ENCODE assay signal across 13 cellular contexts in the genomic region with DNA sequence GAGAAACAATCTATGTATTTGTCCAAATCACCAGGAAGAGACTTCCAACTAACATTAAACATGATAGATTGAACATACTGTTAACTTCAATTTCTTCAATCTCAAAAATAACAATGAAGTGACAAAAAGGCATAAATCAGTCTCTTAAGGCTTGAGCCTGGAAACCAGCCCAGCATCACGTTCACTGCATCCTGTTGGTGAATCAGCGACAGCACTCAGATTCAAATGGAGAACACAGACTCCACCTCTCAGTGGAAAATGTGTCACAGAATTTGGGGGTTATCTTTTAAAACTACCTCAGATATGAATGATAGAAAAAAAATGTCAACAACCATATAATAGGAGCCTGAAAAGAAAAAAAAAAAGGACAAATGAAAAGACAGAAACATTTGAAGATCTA.
DNase-seq lines count a peak whose midpoint lies in the region; ATAC-seq, FAIRE-seq and TF ChIP-seq lines count a peak whose summit lies in the region.
"Had no signal": no experiment of that assay in that cellular context is flagged by ENCODE, and none has a peak within 500 bp of the region (broad histone marks: within the 10 kb centered on the region; RNA-seq: fewer than 3 reads in every experiment).

No MANE protein-coding gene starts in this region.

- intact Hi-C loops in endothelial cell of umbilical vein (cut with micrococcal nuclease) = loop anchor here (5.0 kb wide), 2 partner anchors 208 to 278 kb away; no protein-coding TSS in a partner anchor

- peaks cover 4 to 21% (median 5%) of the 10 kb centered on the region in 3 donors for H3K9me3 Mint-ChIP-seq in T-cell

- H3K36me3 ChIP-seq in endothelial cell of umbilical vein (ENCODE audit: control insufficient read depth in 2 of 2, extremely low read depth in 1 of 2, insufficient read depth in 2 of 2, low read length in 2 of 2) = no peaks in the 10 kb centered on the region
- H3K36me3 ChIP-seq: cardiac muscle cell, gastrocnemius medialis had no signal

- peaks cover 33% of the 10 kb centered on the region for H3K4me1 ChIP-seq in endothelial cell of umbilical vein (ENCODE audit: control insufficient read depth, extremely low read depth, insufficient read depth, low read length)
- H3K4me1 ChIP-seq: gastrocnemius medialis had no signal

- no peaks in the 10 kb centered on the region for H3K27me3 ChIP-seq in endothelial cell of umbilical vein (ENCODE audit: control insufficient read depth in 2 of 2, insufficient read depth in 2 of 2, low read length in 2 of 2)
- H3K27me3 ChIP-seq: cardiac muscle cell, gastrocnemius medialis had no signal

- TF ChIP-seq CTCF in endothelial cell of umbilical vein (IDR thresholded peaks at IDR 0.05; ENCODE audit: extremely low read depth in 1 of 2, insufficient read depth in 1 of 2, low read depth in 1 of 2, low read length in 2 of 2) = no peak

- no peak overlapping the region for H3K4me3 ChIP-seq in endothelial cell of umbilical vein (replicated peaks in 1 of 3; ENCODE audit: insufficient read depth in 1 of 3, low read depth in 1 of 3, low read length in 3 of 3)
- H3K4me3 ChIP-seq: cardiac muscle cell, gastrocnemius medialis, skin epidermis had no signal

- no peak overlapping the region for H2AFZ ChIP-seq in endothelial cell of umbilical vein (ENCODE audit: low read depth, low read length)

- no peaks in the 10 kb centered on the region for H3K4me1 Mint-ChIP-seq in T-cell

- H3K9me3 ChIP-seq in endothelial cell of umbilical vein (replicated peaks; ENCODE audit: control insufficient read depth, insufficient read depth, low read length) = no peaks in the 10 kb centered on the region
- H3K9me3 ChIP-seq: gastrocnemius medialis had no signal

- no peak overlapping the region for H3K4me3 Mint-ChIP-seq in T-cell
- H3K4me3 Mint-ChIP-seq: CD8-positive, alpha-beta T cell had no signal

- DNase-seq in stimulated activated CD4-positive, alpha-beta T cell treated with anti-CD3 and anti-CD28 coated beads, Interleukin-15, amount 100 ng/mL, for 48 hours (ENCODE audit: low read depth in 2 of 2) = peak; percentile 13 to 22
- DNase-seq in stimulated activated CD4-positive, alpha-beta T cell treated with anti-CD3 and anti-CD28 coated beads, Interleukin-4, amount 100 ng/mL, for 24 hours = no peak
- DNase-seq in RPMI7951 (ENCODE audit: low read depth) = peak; percentile 80
- peak; percentile 93 for DNase-seq in endothelial cell of umbilical vein (ENCODE audit: low read depth, low spot score)
- DNase-seq in urothelium cell line (ENCODE audit: low spot score) = peak; percentile 66
- no peak for DNase-seq in NCI-H1092 (lab: John Stamatoyannopoulos, UW)
- DNase-seq in T-cell = no peak
- DNase-seq: CD8-positive, alpha-beta T cell; gastrocnemius medialis; stimulated activated naive CD4-positive, alpha-beta T cell treated with Interleukin-2 at 50 U/mL for 16 hours had no signal

- POLR2A ChIA-PET in endothelial cell of umbilical vein (lab: Charles Lee) (no interaction called here), T-cell (lab: Charles Lee) (no interaction called here)

- no peak for TF ChIP-seq POLR2A in endothelial cell of umbilical vein (IDR thresholded peaks at IDR 0.05; ENCODE audit: low read depth, low read length)

- peaks cover 23 to 24% of the 10 kb centered on the region in 2 donors for H3K27me3 Mint-ChIP-seq in T-cell

- FAIRE-seq in endothelial cell of umbilical vein (lab: Jason Lieb, UNC) = peak; percentile 55
- no peak for FAIRE-seq in urothelium cell line (lab: Jason Lieb, UNC)

- H4K20me1 ChIP-seq in endothelial cell of umbilical vein (replicated peaks; ENCODE audit: control insufficient read depth, extremely low read depth, insufficient read depth, low read length) = no peaks in the 10 kb centered on the region

- dilution Hi-C loops in endothelial cell of umbilical vein (cut with MboI; ENCODE audit: extremely low pct_ligation_motif_present, low sequenced_read_pairs) = no loop called here

- peak overlapping the region; percentile 61 for H3K27ac ChIP-seq in endothelial cell of umbilical vein (ENCODE audit: insufficient read depth, low read depth, low read length)
- H3K27ac ChIP-seq: cardiac muscle cell, gastrocnemius medialis had no signal

- H3K9me1 ChIP-seq in endothelial cell of umbilical vein (replicated peaks; ENCODE audit: control insufficient read depth, extremely low read depth, insufficient read depth, low read length) = no peaks in the 10 kb centered on the region

- peak overlapping the region; percentile 24 for H3K4me2 ChIP-seq in endothelial cell of umbilical vein (ENCODE audit: insufficient read depth, low read length)

- no peak overlapping the region for H3K9ac ChIP-seq in endothelial cell of umbilical vein (replicated peaks; ENCODE audit: extremely low read depth, insufficient read depth, low read length)

- CTCF ChIA-PET in endothelial cell of umbilical vein (lab: Charles Lee) (no interaction called here), T-cell (lab: Charles Lee) (no interaction called here)

- BruUV-seq in endothelial cell of umbilical vein (replicated peaks; lab: Mats Ljungman, UMichigan) = no TSS peak

- no peaks in the 10 kb centered on the region for H3K36me3 Mint-ChIP-seq in T-cell
- H3K36me3 Mint-ChIP-seq: CD8-positive, alpha-beta T cell had no signal

- H3K79me2 ChIP-seq in endothelial cell of umbilical vein (ENCODE audit: control insufficient read depth, insufficient read depth, low read length) = no peaks in the 10 kb centered on the region

- ATAC-seq in T-cell (replicated peaks in 1 of 4) (no peak), GM21786 (IDR thresholded peaks at IDR 0.05; ENCODE audit: unreplicated experiment) (no peak)
- ATAC-seq: CD8-positive, alpha-beta T cell; gastrocnemius medialis had no signal

- no peak overlapping the region for H3K27ac Mint-ChIP-seq in T-cell
- H3K27ac Mint-ChIP-seq: CD8-positive, alpha-beta T cell had no signal

TF ChIP-seq in endothelial cell of umbilical vein, 7 proteins besides CTCF, POLR2A, EP300 and RAD21:
- TF ChIP-seq JUN (IDR thresholded peaks at IDR 0.05; ENCODE audit: borderline replicate concordance, insufficient read depth, insufficient read length, low read depth) (peak; percentile 65), POLR2AphosphoS5 (IDR thresholded peaks at IDR 0.05; ENCODE audit: insufficient read depth, low read depth, low read length) (no peak), FOS (IDR thresholded peaks at IDR 0.05; ENCODE audit: borderline replicate concordance, insufficient read depth, low read length) (peak; percentile 90), MYC (IDR thresholded peaks at IDR 0.05; ENCODE audit: low read depth, low read length) (no peak), GATA2 (IDR thresholded peaks at IDR 0.05; ENCODE audit: insufficient read depth, insufficient read length, low read depth, low read length) (peak; percentile 73), EZH2 (IDR thresholded peaks at IDR 0.05; ENCODE audit: borderline replicate concordance, low read depth, low read length, severe bottlenecking) (no peak)
- TF ChIP-seq, protein P1, sequence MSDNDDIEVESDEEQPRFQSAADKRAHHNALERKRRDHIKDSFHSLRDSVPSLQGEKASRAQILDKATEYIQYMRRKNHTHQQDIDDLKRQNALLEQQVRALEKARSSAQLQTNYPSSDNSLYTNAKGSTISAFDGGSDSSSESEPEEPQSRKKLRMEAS (IDR thresholded peaks at IDR 0.05; ENCODE audit: insufficient read depth, insufficient read length) = no peak

Comparison
In these comparisons a context has a peak if more than half of its experiments do, and no peak if none do; other contexts are left out.
1. DNase-seq: peak in stimulated activated CD4-positive, alpha-beta T cell treated with anti-CD3 and anti-CD28 coated beads, Interleukin-15, amount 100 ng/mL, for 48 hours (2 of 2), RPMI7951 (single experiment), endothelial cell of umbilical vein (single experiment) and urothelium cell line (single experiment); none in stimulated activated CD4-positive, alpha-beta T cell treated with anti-CD3 and anti-CD28 coated beads, Interleukin-4, amount 100 ng/mL, for 24 hours (single experiment), NCI-H1092 (single experiment) and T-cell (0 of 34).